In the genomic region with DNA sequence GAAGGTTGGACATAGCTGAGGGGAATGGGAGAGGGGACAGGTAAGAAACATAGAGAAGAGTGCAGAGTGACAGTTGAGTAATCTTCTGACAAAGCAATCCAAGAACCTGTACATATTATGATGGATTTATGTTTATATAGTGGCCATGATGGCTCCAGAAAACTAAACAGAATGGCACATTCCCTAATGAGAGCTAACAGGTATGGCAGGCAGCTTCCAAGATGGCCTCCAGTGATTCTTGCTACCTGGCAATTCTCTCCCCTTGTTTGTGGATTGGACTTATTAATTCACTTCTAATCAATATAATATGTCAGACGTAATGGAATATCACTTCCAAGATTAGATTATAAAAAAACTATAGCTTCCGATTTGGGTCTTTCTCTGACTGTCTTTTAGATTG, we compare ENCODE assay signal across 29 cellular contexts.
"Had no signal": no experiment of that assay in that cellular context is flagged by ENCODE, and none has a peak within 500 bp of the region (broad histone marks: within the 10 kb centered on the region; RNA-seq: fewer than 3 reads in every experiment).

No MANE protein-coding gene starts in this region.

- H3K9me3 Mint-ChIP-seq: activated CD8-positive, alpha-beta T cell treated with anti-CD3 and anti-CD28 coated beads for 36 hours; activated T-cell treated with anti-CD3 and anti-CD28 coated beads, Interleukin-2, amount 50 U/mL, for 4 hours; activated T-helper 17 cell treated with anti-CD3 and anti-CD28 coated beads, Interleukin-2, amount 50 U/mL, for 72 hours; central memory CD8-positive, alpha-beta T cell; dendritic cell treated with granulocyte-macrophage colony-stimulating factor and Interleukin-4, amounts not matched to agents 40 ng/mL and 50 ng/mL, for 4 days had no signal

- H3K27me3 Mint-ChIP-seq: activated T-helper 17 cell treated with anti-CD3 and anti-CD28 coated beads, Interleukin-2, amount 50 U/mL, for 72 hours; dendritic cell treated with granulocyte-macrophage colony-stimulating factor and Interleukin-4, amounts not matched to agents 40 ng/mL and 50 ng/mL, for 4 days had no signal

- H3K36me3 Mint-ChIP-seq: activated naive CD8-positive, alpha-beta T cell had no signal

- H3K27ac Mint-ChIP-seq: activated CD8-positive, alpha-beta T cell treated with anti-CD3 and anti-CD28 coated beads for 36 hours; activated naive CD8-positive, alpha-beta T cell; activated T-helper 17 cell treated with anti-CD3 and anti-CD28 coated beads, Interleukin-2, amount 50 U/mL, for 72 hours; dendritic cell treated with granulocyte-macrophage colony-stimulating factor and Interleukin-4, amounts not matched to agents 40 ng/mL and 50 ng/mL, for 4 days; T-helper 17 cell had no signal

- DNase-seq: activated CD4-positive, alpha-beta T cell treated with anti-CD3 and anti-CD28 coated beads for 48 hours; activated CD4-positive, alpha-beta T cell treated with anti-CD3 and anti-CD28 coated beads, Interleukin-2, amount 50 U/mL, for 1 hour; activated CD4-positive, alpha-beta T cell treated with anti-CD3 and anti-CD28 coated beads, Interleukin-2, amount 50 U/mL, for 48 hours; activated CD8-positive, alpha-beta memory T cell treated with anti-CD3 and anti-CD28 coated beads for 24 hours; activated CD8-positive, alpha-beta T cell treated with anti-CD3 and anti-CD28 coated beads for 36 hours; activated effector memory CD4-positive, alpha-beta T cell treated with Interleukin-2 at 50 U/mL for 16 hours; activated gamma-delta T cell treated with Interleukin-2 at 50 U/mL for 16 hours; activated naive CD4-positive, alpha-beta T cell treated with anti-CD3 and anti-CD28 coated beads, Interleukin-2, amount 50 U/mL, for 16 hours; activated naive CD4-positive, alpha-beta T cell treated with Interleukin-2 at 50 U/mL for 16 hours; activated T-cell treated with anti-CD3 and anti-CD28 coated beads, Interleukin-2, amount 50 U/mL, for 4 hours; amniotic stem cell; anterior cingulate cortex; brain microvascular endothelial cell; dorsolateral prefrontal cortex; effector memory CD4-positive, alpha-beta T cell; erythroblast; foreskin keratinocyte; gastrocnemius medialis; glutamatergic neuron; heart left ventricle; T-helper 17 cell had no signal

- ATAC-seq: activated CD8-positive, alpha-beta T cell treated with anti-CD3 and anti-CD28 coated beads for 36 hours; activated T-cell treated with anti-CD3 and anti-CD28 coated beads, Interleukin-2, amount 50 U/mL, for 4 hours; activated T-helper 17 cell treated with anti-CD3 and anti-CD28 coated beads, Interleukin-2, amount 50 U/mL, for 72 hours; foreskin keratinocyte; gastrocnemius medialis; heart left ventricle; T-helper 17 cell had no signal

- H3K4me3 Mint-ChIP-seq: activated CD8-positive, alpha-beta T cell treated with anti-CD3 and anti-CD28 coated beads for 36 hours; activated naive CD8-positive, alpha-beta T cell; activated T-cell treated with anti-CD3 and anti-CD28 coated beads, Interleukin-2, amount 50 U/mL, for 4 hours; activated T-helper 17 cell treated with anti-CD3 and anti-CD28 coated beads, Interleukin-2, amount 50 U/mL, for 72 hours; central memory CD8-positive, alpha-beta T cell; dendritic cell treated with granulocyte-macrophage colony-stimulating factor and Interleukin-4, amounts not matched to agents 40 ng/mL and 50 ng/mL, for 4 days; T-helper 17 cell had no signal

- FAIRE-seq: astrocyte, bronchial epithelial cell had no signal

- H3K4me1 Mint-ChIP-seq: central memory CD8-positive, alpha-beta T cell; T-helper 17 cell had no signal

- H3K27ac ChIP-seq: brain microvascular endothelial cell, coronary artery, dorsolateral prefrontal cortex, esophagus muscularis mucosa, foreskin keratinocyte, gastrocnemius medialis, heart left ventricle had no signal

- H3K4me3 ChIP-seq: coronary artery, dorsolateral prefrontal cortex, esophagus muscularis mucosa, gastrocnemius medialis, heart left ventricle had no signal

- H3K36me3 ChIP-seq: brain microvascular endothelial cell, esophagus muscularis mucosa, gastrocnemius medialis, heart left ventricle had no signal

- H3K27me3 ChIP-seq: brain microvascular endothelial cell, dorsolateral prefrontal cortex, esophagus muscularis mucosa, foreskin keratinocyte, gastrocnemius medialis, heart left ventricle had no signal

- H3K4me1 ChIP-seq: esophagus muscularis mucosa, foreskin keratinocyte, gastrocnemius medialis, heart left ventricle had no signal

- H3K9me3 ChIP-seq: esophagus muscularis mucosa, gastrocnemius medialis, heart left ventricle had no signal
